In genomic region chr11:123381817-123382554, GRCh38 we compare ENCODE assay signal across 8 cellular contexts. TPM values are rescaled to one million over a fixed set of nuclear protein-coding genes. Genes with fewer than 3 reads are reported as not detected.
DNase-seq lines count a peak whose midpoint lies in the region; ATAC-seq, FAIRE-seq and TF ChIP-seq lines count a peak whose summit lies in the region.
"Had no signal": no experiment of that assay in that cellular context is flagged by ENCODE, and none has a peak within 500 bp of the region (broad histone marks: within the 10 kb centered on the region; RNA-seq: fewer than 3 reads in every experiment).

No MANE protein-coding gene starts in this region.

- WGBS in pancreas, 2 donors, result 66 to 75% methylated on average over 4 of the region's 4 CpGs

- no peak overlapping the region for H3K27ac ChIP-seq in CD4-positive, alpha-beta memory T cell (ENCODE audit: low read depth, low read length)
- no peak overlapping the region for H3K27ac ChIP-seq in pancreas

- peak overlapping the region; percentile 54 for H3K4me3 Mint-ChIP-seq in activated CD8-positive, alpha-beta T cell treated with anti-CD3 and anti-CD28 coated beads, Interleukin-2, amount 10 ng/mL, durations not matched to agents 7 days and 5 days
- H3K4me3 Mint-ChIP-seq in CD4-positive, alpha-beta memory T cell, result peak overlapping the region in 4 of 8 donors; percentile 23 to 59 (median 39)
- no peak overlapping the region for H3K4me3 Mint-ChIP-seq in Calu3 (ENCODE audit: low read depth, unreplicated experiment)

- no peak overlapping the region for H3K4me3 ChIP-seq in CD4-positive, alpha-beta memory T cell (ENCODE audit: low read length in 2 of 2)
- no peak overlapping the region for H3K4me3 ChIP-seq in pancreas

- H3K4me1 ChIP-seq in CD4-positive, alpha-beta memory T cell (ENCODE audit: insufficient read depth, low read length), result peaks cover 14% of the 10 kb centered on the region
- no peaks in the 10 kb centered on the region for H3K4me1 ChIP-seq in pancreas

- no peaks in the 10 kb centered on the region for H3K36me3 Mint-ChIP-seq in activated CD8-positive, alpha-beta T cell treated with anti-CD3 and anti-CD28 coated beads, Interleukin-2, amount 10 ng/mL, durations not matched to agents 7 days and 5 days (ENCODE audit: low read depth)
- no peaks in the 10 kb centered on the region for H3K36me3 Mint-ChIP-seq in CD4-positive, alpha-beta memory T cell
- no peaks in the 10 kb centered on the region for H3K36me3 Mint-ChIP-seq in Calu3 (ENCODE audit: insufficient read depth, unreplicated experiment)

- no TSS peak for BruUV-seq in Calu3 (replicated peaks; lab: Mats Ljungman, UMichigan)

- intact Hi-C loops in CD4-positive, alpha-beta memory T cell (cut with micrococcal nuclease), result no loop called here
- intact Hi-C loops in Calu3 (cut with micrococcal nuclease; ENCODE audit: unreplicated experiment), result no loop called here
- intact Hi-C loops in pancreas (cut with DNase I), result no loop called here

- peak overlapping the region; percentile 76 for H3K27ac Mint-ChIP-seq in activated CD8-positive, alpha-beta T cell treated with anti-CD3 and anti-CD28 coated beads, Interleukin-2, amount 10 ng/mL, durations not matched to agents 7 days and 5 days
- peak overlapping the region in 2 of 7 donors; percentile 36 to 37 for H3K27ac Mint-ChIP-seq in CD4-positive, alpha-beta memory T cell
- H3K27ac Mint-ChIP-seq in Calu3 (ENCODE audit: unreplicated experiment), result no peak overlapping the region

- H3K4me1 Mint-ChIP-seq in activated CD8-positive, alpha-beta T cell treated with anti-CD3 and anti-CD28 coated beads, Interleukin-2, amount 10 ng/mL, durations not matched to agents 7 days and 5 days (ENCODE audit: low read depth), result peaks cover 31% of the 10 kb centered on the region
- H3K4me1 Mint-ChIP-seq in CD4-positive, alpha-beta memory T cell, result peaks cover 6 to 12% (median 9%) of the 10 kb centered on the region in 4 donors
- H3K4me1 Mint-ChIP-seq in Calu3 (ENCODE audit: low read depth, unreplicated experiment), result no peaks in the 10 kb centered on the region

- DNase-seq in activated CD8-positive, alpha-beta T cell treated with anti-CD3 and anti-CD28 coated beads, Interleukin-2, amount 10 ng/mL, durations not matched to agents 7 days and 5 days, result peak; percentile 67
- peak; percentile 76 for DNase-seq in stimulated activated CD8-positive, alpha-beta memory T cell treated with anti-CD3 and anti-CD28 coated beads, Interleukin-4, amount 100 ng/mL, for 48 hours
- DNase-seq in CD4-positive, alpha-beta memory T cell, result no peak
- DNase-seq in Calu3 (no peak), pancreas (no peak)
- DNase-seq: NCI-H2029 treated with DMSO at 0.1 percent for 48 hours had no signal

- ATAC-seq in GM19395 (IDR thresholded peaks at IDR 0.05; ENCODE audit: unreplicated experiment) (peak; percentile 76), HG02943 (IDR thresholded peaks at IDR 0.05; ENCODE audit: low read depth, unreplicated experiment) (peak; percentile 72), pancreas (no peak)
- peak; percentile 98 for ATAC-seq in activated CD8-positive, alpha-beta T cell treated with anti-CD3 and anti-CD28 coated beads, Interleukin-2, amount 10 ng/mL, durations not matched to agents 7 days and 5 days

- no peaks in the 10 kb centered on the region for H3K36me3 ChIP-seq in CD4-positive, alpha-beta memory T cell (ENCODE audit: insufficient read depth, low read length)
- no peaks in the 10 kb centered on the region for H3K36me3 ChIP-seq in pancreas

- no peak for FAIRE-seq in pancreas (lab: Jason Lieb, UNC)

- no peaks in the 10 kb centered on the region for H3K9me3 ChIP-seq in CD4-positive, alpha-beta memory T cell (ENCODE audit: control insufficient read depth in 1 of 2, low read length in 2 of 2)
- H3K9me3 ChIP-seq in pancreas, result no peaks in the 10 kb centered on the region

- no peaks in the 10 kb centered on the region for H3K27me3 ChIP-seq in CD4-positive, alpha-beta memory T cell (ENCODE audit: insufficient read depth, low read length)
- H3K27me3 ChIP-seq in pancreas, result peaks cover 0 to 4% (median 0%) of the 10 kb centered on the region in 4 donors

- CTCF ChIA-PET in activated CD8-positive, alpha-beta T cell treated with anti-CD3 and anti-CD28 coated beads, Interleukin-2, amount 10 ng/mL, durations not matched to agents 7 days and 5 days (lab: Charles Lee), result interaction anchor here (1.0 to 3.2 kb wide), 8 partner anchors 11 to 101 kb away, joined by 3 to 25 read pairs (median 4); no protein-coding TSS in a partner anchor
- CTCF ChIA-PET in CD4-positive, alpha-beta memory T cell (lab: Charles Lee; ENCODE audit: partially characterized antibody), result interaction anchor here (0.9 to 1.4 kb wide), 3 partner anchors 13 to 43 kb away, joined by 3 to 4 read pairs (median 4); no protein-coding TSS in a partner anchor
- CTCF ChIA-PET in Calu3 (lab: Charles Lee), result no interaction called here

- TF ChIP-seq CTCF in Calu3 (IDR thresholded peaks at IDR 0.05; ENCODE audit: unreplicated experiment) (no peak), pancreas (IDR thresholded peaks at IDR 0.05) (no peak)

- no peaks in the 10 kb centered on the region for H3K9me3 Mint-ChIP-seq in activated CD8-positive, alpha-beta T cell treated with anti-CD3 and anti-CD28 coated beads, Interleukin-2, amount 10 ng/mL, durations not matched to agents 7 days and 5 days (ENCODE audit: insufficient read depth)
- no peaks in the 10 kb centered on the region for H3K9me3 Mint-ChIP-seq in CD4-positive, alpha-beta memory T cell
- no peaks in the 10 kb centered on the region for H3K9me3 Mint-ChIP-seq in Calu3 (ENCODE audit: low read depth, unreplicated experiment)

- POLR2A ChIA-PET in activated CD8-positive, alpha-beta T cell treated with anti-CD3 and anti-CD28 coated beads, Interleukin-2, amount 10 ng/mL, durations not matched to agents 7 days and 5 days (lab: Charles Lee), result interaction anchor here (0.6 to 0.8 kb wide), 3 partner anchors 24 to 320 kb away, joined by 5 to 6 read pairs (median 5); partner anchors contain the start of gene HSPA8
- POLR2A ChIA-PET in CD4-positive, alpha-beta memory T cell (lab: Charles Lee; ENCODE audit: partially characterized antibody), result no interaction called here

- peaks cover 2% of the 10 kb centered on the region for H3K27me3 Mint-ChIP-seq in activated CD8-positive, alpha-beta T cell treated with anti-CD3 and anti-CD28 coated beads, Interleukin-2, amount 10 ng/mL, durations not matched to agents 7 days and 5 days (ENCODE audit: low read depth)
- no peaks in the 10 kb centered on the region for H3K27me3 Mint-ChIP-seq in CD4-positive, alpha-beta memory T cell
- peaks cover 41% of the 10 kb centered on the region for H3K27me3 Mint-ChIP-seq in Calu3 (ENCODE audit: unreplicated experiment)

RNA-seq across cellular contexts. Expression of gene GRAMD1B, which starts 48.1 kb away (rescaled TPM):
- 10 to 100 TPM; 22.8 to 26.0 TPM for total RNA-seq in activated CD8-positive, alpha-beta T cell treated with anti-CD3 and anti-CD28 coated beads, Interleukin-2, amount 10 ng/mL, durations not matched to agents 7 days and 5 days
- 10 to 100 TPM; 19.5 to 26.0 TPM for total RNA-seq in CD4-positive, alpha-beta memory T cell
- polyA plus RNA-seq in CD4-positive, alpha-beta memory T cell, result 1 to 10 TPM; 4.2 to 5.3 TPM
- total RNA-seq in Calu3 (2022) (5.9 and 8.2 TPM in 2 replicates), pancreas (1 to 10 TPM; 1.1 to 4.8 (median 2.2) TPM)
- polyA plus RNA-seq in pancreas, result 1 to 10 TPM; 1.6 to 3.5 TPM

Comparison
In these comparisons a context has a peak if more than half of its experiments do, and no peak if none do; other contexts are left out.
1. ATAC-seq: peak in GM19395 (single experiment), HG02943 (single experiment) and activated CD8-positive, alpha-beta T cell treated with anti-CD3 and anti-CD28 coated beads, Interleukin-2, amount 10 ng/mL, durations not matched to agents 7 days and 5 days (single experiment); none in pancreas (0 of 4).
2. DNase-seq: peak in activated CD8-positive, alpha-beta T cell treated with anti-CD3 and anti-CD28 coated beads, Interleukin-2, amount 10 ng/mL, durations not matched to agents 7 days and 5 days (single experiment) and stimulated activated CD8-positive, alpha-beta memory T cell treated with anti-CD3 and anti-CD28 coated beads, Interleukin-4, amount 100 ng/mL, for 48 hours (single experiment); none in CD4-positive, alpha-beta memory T cell (0 of 5), Calu3 (single experiment) and pancreas (0 of 6).